7 cellular contexts compared by ENCODE assay signal in the genomic region with DNA sequence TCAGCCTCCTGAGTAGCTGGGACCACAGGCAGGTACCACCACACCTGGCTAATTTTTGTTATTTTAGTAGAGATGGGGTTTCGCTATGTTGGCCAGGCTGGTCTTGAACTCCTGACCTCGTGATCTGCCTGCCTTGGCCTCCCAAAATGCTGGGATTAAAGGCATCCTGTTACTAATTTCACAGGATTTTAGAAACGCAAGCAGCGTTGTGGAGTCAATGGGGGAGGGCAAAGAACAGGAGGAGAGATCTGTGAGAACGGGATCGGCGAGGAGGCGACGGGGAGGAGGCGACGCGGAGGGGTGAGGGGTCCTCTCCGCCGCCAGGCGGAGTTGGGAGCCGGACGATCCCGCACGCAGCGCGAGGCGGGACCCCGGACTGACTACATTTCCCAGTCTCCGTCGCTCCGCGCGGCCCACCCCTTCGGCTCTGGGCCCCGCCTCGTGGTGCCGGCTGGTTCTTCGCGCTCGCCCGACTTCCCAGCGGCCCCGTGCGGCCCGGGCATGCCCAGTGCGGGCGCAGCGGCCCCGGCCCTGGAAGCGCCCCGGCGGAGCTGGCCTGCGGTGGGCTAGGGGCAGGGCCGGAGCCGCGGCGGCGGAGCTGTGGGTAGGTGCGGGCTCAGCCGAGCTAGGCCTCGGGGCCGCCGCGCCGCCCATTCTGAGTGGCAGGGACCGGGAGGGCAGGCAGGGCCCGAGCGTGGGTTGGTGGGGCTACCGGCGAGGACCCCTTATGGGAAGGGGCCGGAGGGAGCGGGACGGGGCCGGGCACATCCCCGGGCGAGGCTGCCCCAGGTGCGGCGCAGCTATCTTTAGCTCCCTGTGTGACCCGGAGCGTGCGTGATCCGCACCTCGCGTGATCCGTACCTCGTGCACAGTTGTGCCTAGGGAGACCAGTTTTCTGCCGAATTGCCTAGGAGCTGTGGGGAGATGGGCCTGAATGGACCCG.
DNase-seq lines count a peak whose midpoint lies in the region; ATAC-seq, FAIRE-seq and TF ChIP-seq lines count a peak whose summit lies in the region.

A gene (plus strand): TSS at position 508 of the 943 bp plus-strand sequence. CDS start 3,051 bp downstream, outside the sequence.

- peak; percentile 64 for TF ChIP-seq CTCF in retinal pigment epithelial cell (conservative IDR thresholded peaks at IDR 0.05; ENCODE audit: low read depth, low read length)

- peak; percentile 91 for ATAC-seq in HG02973 (IDR thresholded peaks at IDR 0.05; ENCODE audit: unreplicated experiment)

- peak within 1 kb of the TSS; percentile 77 for H3K4me3 ChIP-seq in retinal pigment epithelial cell (ENCODE audit: low read length)

- DNase-seq in GM18507 (ENCODE audit: extremely low spot score, insufficient read length, low read depth), result peak; percentile 83
- DNase-seq in NCI-H1930 (lab: John Stamatoyannopoulos, UW), result peak; percentile 84 to 91
- peak; percentile 79 for DNase-seq in T-helper 9 cell
- DNase-seq in astrocyte of the hippocampus (ENCODE audit: low read depth, low spot score), result peak; percentile 98
- DNase-seq in hippocampal formation (lab: John Stamatoyannopoulos, UW), result peak; percentile 86 to 88
- DNase-seq in retinal pigment epithelial cell (ENCODE audit: low read depth), result peak; percentile 68

- peak; percentile 86 for FAIRE-seq in GM18507 (lab: Jason Lieb, UNC)

Comparison
In these comparisons a context has a peak if more than half of its experiments do, and no peak if none do; other contexts are left out.
1. Peak in every context shown above with its lines: DNase-seq, ATAC-seq and H3K4me3 ChIP-seq.